Comparison of ENCODE assay signal across 31 cellular contexts in genomic region chr20:45593498-45593897, GRCh38. TPM values are rescaled to one million over a fixed set of nuclear protein-coding genes. Genes with fewer than 3 reads are reported as not detected.
"Had no signal": no experiment of that assay in that cellular context is flagged by ENCODE, and none has a peak within 500 bp of the region (broad histone marks: within the 10 kb centered on the region; RNA-seq: fewer than 3 reads in every experiment).

No MANE protein-coding gene starts in this region.

- H3K9me3 ChIP-seq: suprapubic skin, testis, thoracic aorta, thyroid gland, tibial artery, transverse colon, upper lobe of left lung, upper lobe of right lung, uterus, vagina had no signal

- H3K4me3 ChIP-seq: stomach, suprapubic skin, testis, thoracic aorta, thyroid gland, tibial artery, tibial nerve, transverse colon, upper lobe of left lung, upper lobe of right lung, uterus, vagina had no signal

- FAIRE-seq: urothelium cell line had no signal

- ATAC-seq: stimulated activated effector memory CD8-positive, alpha-beta T cell treated with anti-CD3 and anti-CD28 coated beads, Interleukin-12 subunit alpha, Interleukin-12 subunit beta, amount 100 ng/mL, for 72 hours; stimulated activated memory B cell treated with anti-CD40 and anti-IgM and Interleukin-4, amounts not matched to agents 10 μg/mL and 1 μg/mL and 100 μg/mL, for 72 hours; stimulated activated naive CD8-positive, alpha-beta T cell treated with anti-CD3 and anti-CD28 coated beads, Interleukin-15, amount 100 ng/mL, for 72 hours; upper lobe of right lung had no signal

- H3K27ac ChIP-seq: stomach, suprapubic skin, testis, thoracic aorta, thyroid gland, tibial artery, tibial nerve, transverse colon, upper lobe of left lung, upper lobe of right lung, uterus, vagina had no signal

- H3K4me1 ChIP-seq: stomach, suprapubic skin, testis, tibial artery, tibial nerve, transverse colon, uterus, vagina had no signal

- DNase-seq: stimulated activated CD4-positive, alpha-beta T cell treated with anti-CD3 and anti-CD28 coated beads, Interleukin-2, amount 100 ng/mL, for 48 hours; stimulated activated CD4-positive, alpha-beta T cell treated with anti-CD3 and anti-CD28 coated beads, Interleukin-4, amount 100 ng/mL, for 1 hour; stimulated activated CD4-positive, alpha-beta T cell treated with anti-CD3 and anti-CD28 coated beads, Interleukin-4, amount 100 ng/mL, for 24 hours; stimulated activated CD4-positive, alpha-beta T cell treated with anti-CD3 and anti-CD28 coated beads, Interleukin-4, amount 100 ng/mL, for 4 hours; stimulated activated CD8-positive, alpha-beta memory T cell treated with anti-CD3 and anti-CD28 coated beads, Interleukin-4, amount 100 ng/mL, for 48 hours; stimulated activated naive B cell treated with anti-CD40 and anti-IgM and Interleukin-4, amounts not matched to agents 10 μg/mL and 1 μg/mL and 100 μg/mL, for 72 hours; stimulated activated naive CD4-positive, alpha-beta T cell; stimulated activated naive CD4-positive, alpha-beta T cell treated with Interleukin-2 at 50 U/mL for 16 hours; stimulated activated naive CD8-positive, alpha-beta T cell treated with anti-CD3 and anti-CD28 coated beads, Interleukin-15, amount 100 ng/mL, for 72 hours; stimulated activated naive CD8-positive, alpha-beta T cell treated with anti-CD3 and anti-CD28 coated beads, Interleukin-15, Interleukin-2, amounts not matched to agents 100 U/mL and 50 U/mL, for 24 hours; stomach; substantia nigra; testis; thyroid gland; tibial artery; transverse colon; trophoblast cell; upper lobe of left lung; upper lobe of right lung; uterus had no signal

- H3K36me3 ChIP-seq: stomach, suprapubic skin, thoracic aorta, thyroid gland, tibial artery, tibial nerve, transverse colon, upper lobe of left lung, upper lobe of right lung, uterus, vagina had no signal

RNA-seq across cellular contexts. Expression of gene WFDC8, which starts 14.4 kb away (rescaled TPM):
- total RNA-seq: stomach, subcutaneous adipose tissue, suprapubic skin, temporal lobe, testis, thoracic aorta, tibial nerve, transverse colon, upper lobe of left lung, upper lobe of right lung, ureter, urinary bladder, uterus, vagina had no signal

RNA-seq across cellular contexts. Expression of gene WFDC10A, which starts 36.0 kb away (rescaled TPM):
- total RNA-seq: stomach, subcutaneous adipose tissue, suprapubic skin, temporal lobe, testis, thoracic aorta, thyroid gland, tibial nerve, transverse colon, upper lobe of left lung, upper lobe of right lung, ureter, urinary bladder, uterus, vagina had no signal

RNA-seq across cellular contexts. Expression of gene WFDC9, which starts 37.6 kb away (rescaled TPM):
- total RNA-seq: stomach, subcutaneous adipose tissue, suprapubic skin, temporal lobe, testis, thoracic aorta, thyroid gland, tibial nerve, transverse colon, upper lobe of left lung, upper lobe of right lung, ureter, urinary bladder, uterus, vagina had no signal

RNA-seq across cellular contexts. Expression of gene EPPIN, which starts 46.3 kb away (rescaled TPM):
- total RNA-seq: stomach, subcutaneous adipose tissue, temporal lobe, thoracic aorta, tibial nerve, transverse colon, upper lobe of right lung, ureter, urinary bladder, vagina had no signal

RNA-seq across cellular contexts. Expression of gene WFDC6, which starts 54.2 kb away (rescaled TPM):
- total RNA-seq: stomach, subcutaneous adipose tissue, temporal lobe, thoracic aorta, thyroid gland, tibial nerve, transverse colon, upper lobe of right lung, ureter, urinary bladder, uterus, vagina had no signal
